Comparison of ENCODE assay signal across 11 cellular contexts in the genomic region with DNA sequence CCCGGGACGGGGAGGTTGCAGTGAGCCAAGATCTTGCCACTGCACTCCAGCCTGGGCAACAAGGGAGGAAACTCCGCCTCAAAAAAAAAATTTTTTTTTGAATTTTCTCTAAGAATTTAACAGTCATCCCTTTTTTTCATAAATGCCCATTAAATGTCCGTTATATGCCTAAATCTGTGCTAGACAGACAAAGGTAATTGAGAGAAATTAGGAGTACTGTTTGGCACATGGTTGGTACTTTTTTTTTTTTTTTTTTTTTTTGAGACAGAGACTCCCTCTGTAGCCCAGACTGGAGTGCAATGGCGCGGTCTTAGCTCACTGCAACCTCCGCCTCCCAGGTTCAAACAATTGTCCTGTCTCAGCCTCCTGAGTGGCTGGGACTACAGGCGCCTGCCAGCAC. TPM values are rescaled to one million over a fixed set of nuclear protein-coding genes. Genes with fewer than 3 reads are reported as not detected.
DNase-seq lines count a peak whose midpoint lies in the region; TF ChIP-seq lines count a peak whose summit lies in the region.
"Had no signal": no experiment of that assay in that cellular context is flagged by ENCODE, and none has a peak within 500 bp of the region (broad histone marks: within the 10 kb centered on the region; RNA-seq: fewer than 3 reads in every experiment).

No MANE protein-coding gene starts in this region.

- peak overlapping the region; percentile 87 to 97 (median 93) for H3K27ac Mint-ChIP-seq in CD14-positive monocyte
- H3K27ac Mint-ChIP-seq in HFFc6: no peak overlapping the region
- no peak overlapping the region for H3K27ac Mint-ChIP-seq in activated T-helper 2 cell treated with anti-CD3 and anti-CD28 coated beads, Interferon-gamma antibody, Interleukin-2, Interleukin-4, amounts not matched to agents 10 μg/mL and 5 μg/mL and 100 μg/mL, durations not matched to agents 14 hours and 24 hours and 36 hours

- H3K36me3 Mint-ChIP-seq in CD14-positive monocyte (peaks cover 5 to 6% of the 10 kb centered on the region in 2 donors), HFFc6 (ENCODE audit: low read depth) (no peaks in the 10 kb centered on the region; the same call in 1 of the 2 replicates)
- peaks cover 15% of the 10 kb centered on the region for H3K36me3 Mint-ChIP-seq in activated T-helper 2 cell treated with anti-CD3 and anti-CD28 coated beads, Interferon-gamma antibody, Interleukin-2, Interleukin-4, amounts not matched to agents 10 μg/mL and 5 μg/mL and 100 μg/mL, durations not matched to agents 14 hours and 24 hours and 36 hours (ENCODE audit: low read depth)

- H3K36me3 ChIP-seq in mesodermal cell (ENCODE audit: control insufficient read depth, insufficient read depth, low read length): peaks cover 11% of the 10 kb centered on the region

- H3K4me3 Mint-ChIP-seq in CD14-positive monocyte (peak overlapping the region; percentile 91 to 93), HFFc6 (peak overlapping the region; percentile 93)
- H3K4me3 Mint-ChIP-seq in activated T-helper 2 cell treated with anti-CD3 and anti-CD28 coated beads, Interferon-gamma antibody, Interleukin-2, Interleukin-4, amounts not matched to agents 10 μg/mL and 5 μg/mL and 100 μg/mL, durations not matched to agents 14 hours and 24 hours and 36 hours (ENCODE audit: low read depth): peak overlapping the region; percentile 91

- H3K4me1 Mint-ChIP-seq in CD14-positive monocyte: peaks cover 62% of the 10 kb centered on the region
- peaks cover 41% of the 10 kb centered on the region for H3K4me1 Mint-ChIP-seq in HFFc6 (ENCODE audit: low read depth)
- peaks cover 34% of the 10 kb centered on the region for H3K4me1 Mint-ChIP-seq in activated T-helper 2 cell treated with anti-CD3 and anti-CD28 coated beads, Interferon-gamma antibody, Interleukin-2, Interleukin-4, amounts not matched to agents 10 μg/mL and 5 μg/mL and 100 μg/mL, durations not matched to agents 14 hours and 24 hours and 36 hours (ENCODE audit: low read depth)

- DNase-seq in CD14-positive monocyte (ENCODE audit: low spot score): no peak
- DNase-seq in HFFc6: no peak
- no peak for DNase-seq in activated T-helper 2 cell treated with anti-CD3 and anti-CD28 coated beads, Interferon-gamma antibody, Interleukin-2, Interleukin-4, amounts not matched to agents 10 μg/mL and 5 μg/mL and 100 μg/mL, durations not matched to agents 14 hours and 24 hours and 36 hours (ENCODE audit: low spot score)
- DNase-seq in dedifferentiated amniotic fluid mesenchymal stem cell (ENCODE audit: extremely low spot score): no peak
- no peak for DNase-seq in hepatic stellate cell (ENCODE audit: low spot score)
- DNase-seq in lower leg skin (ENCODE audit: low spot score in 2 of 2): no peak
- no peak for DNase-seq in kidney glomerular epithelial cell (lab: John Stamatoyannopoulos, UW)
- DNase-seq: DMS79; effector CD4-positive, alpha-beta T cell; NCI-H1436 treated with DMSO at 0.1 percent for 48 hours had no signal

- 91 to 96% methylated on average over 2 to 3 of the region's 8 CpGs for WGBS in mesodermal cell (ENCODE audit: insufficient coverage in 2 of 2), 2 experiments
- WGBS in lower leg skin, 2 donors: 78 to 89% methylated on average over 8 of the region's 8 CpGs

- TF ChIP-seq POLR2A in lower leg skin (IDR thresholded peaks at IDR 0.05): no peak

- H3K9me3 Mint-ChIP-seq in CD14-positive monocyte (no peaks in the 10 kb centered on the region), HFFc6 (no peaks in the 10 kb centered on the region)
- H3K9me3 Mint-ChIP-seq in activated T-helper 2 cell treated with anti-CD3 and anti-CD28 coated beads, Interferon-gamma antibody, Interleukin-2, Interleukin-4, amounts not matched to agents 10 μg/mL and 5 μg/mL and 100 μg/mL, durations not matched to agents 14 hours and 24 hours and 36 hours: no peaks in the 10 kb centered on the region

- peaks cover 3% of the 10 kb centered on the region for H3K4me1 ChIP-seq in mesodermal cell (ENCODE audit: control insufficient read depth, insufficient read depth, low read length, poor library complexity, severe bottlenecking)

- no peak overlapping the region for H3K27ac ChIP-seq in mesodermal cell (ENCODE audit: low read depth, low read length, severe bottlenecking)

- intact Hi-C loops in CD14-positive monocyte (cut with micrococcal nuclease) (loop anchor here (5.0 kb wide), 1 partner anchor 34 kb away; a partner anchor contains a TSS), lower leg skin (cut with DNase I; ENCODE audit: low total_unique reads) (no loop called here)
- intact Hi-C loops in activated T-helper 2 cell treated with anti-CD3 and anti-CD28 coated beads, Interferon-gamma antibody, Interleukin-2, Interleukin-4, amounts not matched to agents 10 μg/mL and 5 μg/mL and 100 μg/mL, durations not matched to agents 14 hours and 24 hours and 36 hours (cut with micrococcal nuclease): loop anchor here (2.0 kb wide), 1 partner anchor 102 kb away; a partner anchor contains a TSS

- H3K4me3 ChIP-seq in mesodermal cell (ENCODE audit: extremely low read depth, insufficient read depth, low read length, poor library complexity, severe bottlenecking) (peak overlapping the region; percentile 97), lower leg skin (ENCODE audit: low read depth, poor library complexity, severe bottlenecking) (no peak overlapping the region)

- H3K27me3 Mint-ChIP-seq in CD14-positive monocyte (ENCODE audit: low read depth in 3 of 3) (no peaks in the 10 kb centered on the region), HFFc6 (ENCODE audit: insufficient read depth) (peaks cover 1% of the 10 kb centered on the region; the same call in 1 of the 2 replicates)
- H3K27me3 Mint-ChIP-seq in activated T-helper 2 cell treated with anti-CD3 and anti-CD28 coated beads, Interferon-gamma antibody, Interleukin-2, Interleukin-4, amounts not matched to agents 10 μg/mL and 5 μg/mL and 100 μg/mL, durations not matched to agents 14 hours and 24 hours and 36 hours (ENCODE audit: low read depth): no peaks in the 10 kb centered on the region

- TF ChIP-seq CTCF in CD14-positive monocyte (IDR thresholded peaks at IDR 0.05) (no peak), HFFc6 (IDR thresholded peaks at IDR 0.05) (no peak), lower leg skin (IDR thresholded peaks at IDR 0.05) (no peak)

- no peaks in the 10 kb centered on the region for H3K9me3 ChIP-seq in mesodermal cell (ENCODE audit: control insufficient read depth, low read length)

RNA-seq across cellular contexts. Expression of a gene that starts 1.7 kb away (rescaled TPM):
- polyA plus RNA-seq in CD14-positive monocyte: 100 to 1,000 TPM; 262 to 315 TPM
- 100 to 1,000 TPM in 5 of 6 experiments, 10 to 100 TPM in 1; 99.7 to 126 (median 112) TPM for total RNA-seq in HFFc6 (2021; fragmentation: NEBNext Ultra II Directional; extraction: Animal tissue kit (Norgen Biotek cat#: 25700))
- 112 TPM in 2 replicates for total RNA-seq in activated T-helper 2 cell treated with anti-CD3 and anti-CD28 coated beads, Interferon-gamma antibody, Interleukin-2, Interleukin-4, amounts not matched to agents 10 μg/mL and 5 μg/mL and 100 μg/mL, durations not matched to agents 14 hours and 24 hours and 36 hours
- polyA plus RNA-seq in mesodermal cell (2013, experiment 1 of 2): 111 TPM
- 108 TPM for polyA plus RNA-seq in mesodermal cell (2013, experiment 2 of 2)
- total RNA-seq in lower leg skin: 10 to 100 TPM; 68.4 to 93.5 (median 78.3) TPM

RNA-seq across cellular contexts. Expression of a gene that starts 4.9 kb away (rescaled TPM):
- polyA plus RNA-seq in CD14-positive monocyte: 1 to 10 TPM; 4.5 to 7.2 TPM
- 10 to 100 TPM; 29.6 to 43.3 (median 37.2) TPM for total RNA-seq in HFFc6 (2021; fragmentation: NEBNext Ultra II Directional; extraction: Animal tissue kit (Norgen Biotek cat#: 25700))
- 70.8 and 80.6 TPM in 2 replicates for total RNA-seq in activated T-helper 2 cell treated with anti-CD3 and anti-CD28 coated beads, Interferon-gamma antibody, Interleukin-2, Interleukin-4, amounts not matched to agents 10 μg/mL and 5 μg/mL and 100 μg/mL, durations not matched to agents 14 hours and 24 hours and 36 hours
- 31.6 TPM for polyA plus RNA-seq in mesodermal cell (2013, experiment 1 of 2)
- 35.5 TPM for polyA plus RNA-seq in mesodermal cell (2013, experiment 2 of 2)
- total RNA-seq in lower leg skin: 10 to 100 TPM; 14.6 to 35.2 (median 17.2) TPM

RNA-seq across cellular contexts. Expression of a gene that starts 33.3 kb away (rescaled TPM):
- 10 to 100 TPM in 1 of 2 donors, 1 to 10 TPM in 1; 5.2 to 10.3 TPM for polyA plus RNA-seq in CD14-positive monocyte
- 10 to 100 TPM; 17.8 to 22.2 (median 20.1) TPM for total RNA-seq in HFFc6 (2021; fragmentation: NEBNext Ultra II Directional; extraction: Animal tissue kit (Norgen Biotek cat#: 25700))
- 27.8 and 28.4 TPM in 2 replicates for total RNA-seq in activated T-helper 2 cell treated with anti-CD3 and anti-CD28 coated beads, Interferon-gamma antibody, Interleukin-2, Interleukin-4, amounts not matched to agents 10 μg/mL and 5 μg/mL and 100 μg/mL, durations not matched to agents 14 hours and 24 hours and 36 hours
- 12.8 TPM for polyA plus RNA-seq in mesodermal cell (2013, experiment 1 of 2)
- polyA plus RNA-seq in mesodermal cell (2013, experiment 2 of 2): 12.7 TPM
- 10 to 100 TPM; 17.6 to 27.9 (median 24.3) TPM for total RNA-seq in lower leg skin

Comparison
In these comparisons a context has a peak if more than half of its experiments do, and no peak if none do; other contexts are left out.
1. H3K27ac Mint-ChIP-seq: peak in CD14-positive monocyte (7 of 7); none in HFFc6 (single experiment) and activated T-helper 2 cell treated with anti-CD3 and anti-CD28 coated beads, Interferon-gamma antibody, Interleukin-2, Interleukin-4, amounts not matched to agents 10 μg/mL and 5 μg/mL and 100 μg/mL, durations not matched to agents 14 hours and 24 hours and 36 hours (single experiment).
2. Peak in every context shown above with its lines, with median percentiles within 50 percentile points of each other: H3K4me3 Mint-ChIP-seq.